ENCODE assay signal across 8 cellular contexts in the genomic region with DNA sequence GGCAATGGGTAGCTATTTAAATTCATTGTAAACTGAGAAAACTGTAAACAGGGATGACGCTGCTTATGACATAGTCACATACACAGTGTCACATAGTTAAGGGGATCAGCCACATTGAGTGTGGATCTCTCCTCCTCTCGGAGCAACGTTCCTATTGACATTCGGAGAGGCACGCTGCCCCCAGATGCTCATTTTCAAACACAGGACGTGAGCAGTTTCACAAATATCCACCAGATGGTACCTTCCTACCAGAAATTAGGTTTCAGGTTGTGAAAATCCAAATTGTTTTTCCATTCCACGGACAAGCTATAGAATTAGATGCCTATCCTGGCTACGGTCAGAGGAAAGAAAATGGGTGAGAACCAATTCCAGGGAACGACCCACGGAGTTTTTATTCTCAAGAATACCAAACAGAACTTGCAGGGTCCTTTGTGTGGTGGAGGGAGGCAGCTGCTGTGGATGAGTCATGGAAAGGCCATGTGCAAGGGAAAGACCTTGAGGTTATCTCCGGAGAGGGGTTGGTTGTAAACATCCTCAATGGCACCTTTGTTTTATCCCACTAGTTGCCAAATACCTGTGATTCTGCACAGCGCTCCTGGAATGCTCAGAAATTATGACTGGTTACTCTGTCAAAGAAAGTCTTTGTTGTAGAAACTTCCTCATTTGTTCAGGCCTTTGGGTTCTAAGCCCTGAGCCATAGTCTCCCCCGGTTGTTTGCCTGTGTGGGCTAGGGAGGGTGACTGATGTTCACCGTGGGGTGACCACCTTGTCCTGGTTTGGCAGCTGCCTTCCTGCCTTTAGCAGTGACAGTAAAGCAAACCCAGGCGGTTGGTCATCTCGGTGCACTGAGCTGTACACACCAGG.
DNase-seq lines count a peak whose midpoint lies in the region; TF ChIP-seq lines count a peak whose summit lies in the region.

No MANE protein-coding gene starts in this region.

- H3K4me1 ChIP-seq in OCI-LY3 (ENCODE audit: low read length), result no peaks in the 10 kb centered on the region
- peaks cover 3% of the 10 kb centered on the region for H3K4me1 ChIP-seq in fibroblast of lung (ENCODE audit: control insufficient read depth, extremely low read depth, insufficient read depth, low read length)

- no peaks in the 10 kb centered on the region for H3K79me2 ChIP-seq in OCI-LY3 (ENCODE audit: low read length)
- H3K79me2 ChIP-seq in fibroblast of lung (ENCODE audit: control insufficient read depth, insufficient read depth, low read length), result no peaks in the 10 kb centered on the region

- H3K9me3 ChIP-seq in OCI-LY3 (ENCODE audit: insufficient read depth, low read length) (no peaks in the 10 kb centered on the region), fibroblast of lung (ENCODE audit: control insufficient read depth, insufficient read depth, low read depth, low read length) (no peaks in the 10 kb centered on the region)

- H3K27me3 ChIP-seq in OCI-LY3 (ENCODE audit: low read depth, low read length) (no peaks in the 10 kb centered on the region), fibroblast of lung (ENCODE audit: control insufficient read depth, insufficient read depth, low read length) (no peaks in the 10 kb centered on the region)

- no peak overlapping the region for H3K9ac ChIP-seq in OCI-LY3 (ENCODE audit: low read length)
- no peak overlapping the region for H3K9ac ChIP-seq in fibroblast of lung (ENCODE audit: insufficient read depth, low read length)

- peak; percentile 25 to 28 for DNase-seq in activated T-cell treated with anti-CD3 and anti-CD28 coated beads, Interleukin-2, amount 50 U/mL, for 48 hours
- DNase-seq in activated T-cell treated with anti-CD3 and anti-CD28 coated beads, Interleukin-2, amount 50 U/mL, for 1 hour, result no peak
- DNase-seq in fibroblast of lung (ENCODE audit: low read depth in 2 of 2), result peak; percentile 42 to 79
- DNase-seq in putamen (ENCODE audit: low spot score), result peak; percentile 14
- DNase-seq in GM19240 (ENCODE audit: insufficient read length, low spot score), result no peak
- DNase-seq in DMS79 (lab: John Stamatoyannopoulos, UW), result no peak
- DNase-seq in D341Med (ENCODE audit: low spot score), result no peak

- H3K4me2 ChIP-seq in OCI-LY3 (ENCODE audit: low read length) (no peak overlapping the region), fibroblast of lung (ENCODE audit: extremely low read depth, insufficient read depth, low read length) (no peak overlapping the region)

- H3K27ac ChIP-seq in OCI-LY3 (ENCODE audit: low read length), result no peak overlapping the region
- no peak overlapping the region for H3K27ac ChIP-seq in fibroblast of lung (ENCODE audit: insufficient read depth, low read length)

- no peak overlapping the region for H2AFZ ChIP-seq in OCI-LY3 (ENCODE audit: low read depth, low read length)
- H2AFZ ChIP-seq in fibroblast of lung (ENCODE audit: low read length), result no peak overlapping the region

- TF ChIP-seq CTCF in OCI-LY3 (IDR thresholded peaks at IDR 0.05; ENCODE audit: low read depth, low read length), result peak; percentile 28; the same call in 1 of the 2 replicates
- peak; percentile 34 to 42 for TF ChIP-seq CTCF in fibroblast of lung (conservative IDR thresholded peaks at IDR 0.05 in 1 of 2, IDR thresholded peaks at IDR 0.05 in 1 of 2; ENCODE audit: low read depth in 1 of 2, low read length in 2 of 2)

- H4K20me1 ChIP-seq in OCI-LY3 (ENCODE audit: insufficient read depth, low read length) (no peaks in the 10 kb centered on the region), fibroblast of lung (ENCODE audit: control insufficient read depth, extremely low read depth, insufficient read depth, low read length) (no peaks in the 10 kb centered on the region)

- H3K4me3 ChIP-seq in OCI-LY3 (ENCODE audit: low read length), result no peak overlapping the region
- no peak overlapping the region for H3K4me3 ChIP-seq in fibroblast of lung (replicated peaks in 1 of 4; ENCODE audit: control extremely low read depth in 1 of 4, insufficient read depth in 1 of 4, low read depth in 3 of 4, low read length in 4 of 4)

- H3K36me3 ChIP-seq in OCI-LY3 (replicated peaks; ENCODE audit: low read depth, low read length) (peaks cover 5% of the 10 kb centered on the region), fibroblast of lung (ENCODE audit: control insufficient read depth, insufficient read depth, low read length) (no peaks in the 10 kb centered on the region)

Comparison
In these comparisons a context has a peak if more than half of its experiments do, and no peak if none do; other contexts are left out.
1. DNase-seq: peak in activated T-cell treated with anti-CD3 and anti-CD28 coated beads, Interleukin-2, amount 50 U/mL, for 48 hours (2 of 2), fibroblast of lung (2 of 2) and putamen (single experiment); none in activated T-cell treated with anti-CD3 and anti-CD28 coated beads, Interleukin-2, amount 50 U/mL, for 1 hour (single experiment), GM19240 (single experiment), DMS79 (single experiment) and D341Med (single experiment).